Comparison of ENCODE assay signal across 9 cellular contexts in genomic region chr7:149209518-149210269, GRCh38. TPM values are rescaled to one million over a fixed set of nuclear protein-coding genes. Genes with fewer than 3 reads are reported as not detected.
A peak's percentile ranks its signal among the peaks of the same experiment; 100 is the strongest.
DNase-seq lines count a peak whose midpoint lies in the region; ATAC-seq and TF ChIP-seq lines count a peak whose summit lies in the region.
"Had no signal": no experiment of that assay in that cellular context is flagged by ENCODE, and none has a peak within 500 bp of the region (broad histone marks: within the 10 kb centered on the region; RNA-seq: fewer than 3 reads in every experiment).

No MANE protein-coding gene starts in this region.

- H3K4me1 Mint-ChIP-seq in activated B cell treated with CpG ODN at 0.5 μM for 24 hours = no peaks in the 10 kb centered on the region

- no peak overlapping the region for H3K4me2 ChIP-seq in Karpas-422 (ENCODE audit: low read depth, low read length, poor library complexity, severe bottlenecking)

- DNase-seq in heart right ventricle = no peak
- DNase-seq in Right ventricle myocardium inferior (ENCODE audit: missing footprints) = no peak
- DNase-seq in Karpas-422 = peak; percentile 86
- no peak for DNase-seq in activated B cell treated with CpG ODN at 0.5 μM for 24 hours
- DNase-seq in central memory CD4-positive, alpha-beta T cell = peak; percentile 46
- peak; percentile 57 for DNase-seq in myocyte (ENCODE audit: low read depth)
- no peak for DNase-seq in tibial artery
- no peak for DNase-seq in globus pallidus (ENCODE audit: low spot score)

- intact Hi-C loops in heart right ventricle (cut with DNase I) = no loop called here
- intact Hi-C loops in Right ventricle myocardium inferior (cut with DNase I) = no loop called here
- intact Hi-C loops in activated B cell treated with CpG ODN at 0.5 μM for 24 hours (cut with micrococcal nuclease) = loop anchor here (2.0 kb wide), 1 partner anchor 287 kb away; the partner anchor contains the start of gene ZNF746
- intact Hi-C loops in tibial artery (cut with DNase I; ENCODE audit: low total_unique reads) = no loop called here

- POLR2A ChIA-PET in activated B cell treated with CpG ODN at 0.5 μM for 24 hours (lab: Charles Lee) = no interaction called here

- no peaks in the 10 kb centered on the region for H3K9me3 Mint-ChIP-seq in activated B cell treated with CpG ODN at 0.5 μM for 24 hours

- peaks cover 85% of the 10 kb centered on the region for H3K36me3 Mint-ChIP-seq in activated B cell treated with CpG ODN at 0.5 μM for 24 hours (ENCODE audit: low read depth)

- no peaks in the 10 kb centered on the region; the same call in 1 of the 2 replicates for H3K79me2 ChIP-seq in Karpas-422 (ENCODE audit: low read length)

- no peak overlapping the region for H3K9ac ChIP-seq in Karpas-422 (ENCODE audit: low read length)

- no peaks in the 10 kb centered on the region for H3K27me3 Mint-ChIP-seq in activated B cell treated with CpG ODN at 0.5 μM for 24 hours

- peaks cover 0 to 7% (median 0%) of the 10 kb centered on the region in 9 donors for H3K4me1 ChIP-seq in heart right ventricle
- no peaks in the 10 kb centered on the region for H3K4me1 ChIP-seq in Karpas-422 (ENCODE audit: low read length)
- H3K4me1 ChIP-seq in tibial artery = no peaks in the 10 kb centered on the region

- CTCF ChIA-PET in activated B cell treated with CpG ODN at 0.5 μM for 24 hours (lab: Charles Lee) = interaction anchor here (0.8 to 1.4 kb wide), 2 partner anchors 13 to 75 kb away, joined by 3 read pairs; no protein-coding TSS in a partner anchor

- H3K4me3 Mint-ChIP-seq in activated B cell treated with CpG ODN at 0.5 μM for 24 hours = no peak overlapping the region

- H2AFZ ChIP-seq in Karpas-422 (ENCODE audit: low read length) = no peak overlapping the region

- H3K27me3 ChIP-seq in heart right ventricle (no peaks in the 10 kb centered on the region), Karpas-422 (ENCODE audit: low read length) (no peaks in the 10 kb centered on the region), tibial artery (no peaks in the 10 kb centered on the region)
- H3K27me3 ChIP-seq: pancreas had no signal

- H4K20me1 ChIP-seq in Karpas-422 (ENCODE audit: insufficient read depth, low read depth, low read length) = no peaks in the 10 kb centered on the region

- H3K36me3 ChIP-seq in heart right ventricle (peaks cover 0 to 100% (median 73%) of the 10 kb centered on the region in 9 donors), Karpas-422 (ENCODE audit: insufficient read depth, low read length) (peaks cover 40% of the 10 kb centered on the region), tibial artery (peaks cover 86 to 99% (median 88%) of the 10 kb centered on the region in 3 donors)

- no peak overlapping the region for H3K4me3 ChIP-seq in heart right ventricle
- no peak overlapping the region for H3K4me3 ChIP-seq in Karpas-422 (ENCODE audit: low read length)
- no peak overlapping the region for H3K4me3 ChIP-seq in tibial artery
- H3K4me3 ChIP-seq: pancreas had no signal

- no peak overlapping the region for H3K27ac Mint-ChIP-seq in activated B cell treated with CpG ODN at 0.5 μM for 24 hours

- WGBS in heart right ventricle, 2 donors = 69 to 70% methylated on average over 7 of the region's 7 CpGs

- no peak overlapping the region for H3K27ac ChIP-seq in heart right ventricle
- no peak overlapping the region for H3K27ac ChIP-seq in Karpas-422 (ENCODE audit: low read length)
- H3K27ac ChIP-seq in tibial artery = no peak overlapping the region
- H3K27ac ChIP-seq: pancreas had no signal

- TF ChIP-seq CTCF in heart right ventricle (IDR thresholded peaks at IDR 0.05) (peak in 7 of 9 donors; percentile 33 to 58 (median 38)), activated B cell treated with CpG ODN at 0.5 μM for 24 hours (IDR thresholded peaks at IDR 0.05) (no peak), tibial artery (IDR thresholded peaks at IDR 0.05) (peak; percentile 8 to 11)

- H3K9me2 ChIP-seq in Karpas-422 (replicated peaks; ENCODE audit: insufficient read depth, low read length) = no peaks in the 10 kb centered on the region

- no peaks in the 10 kb centered on the region for H3K9me3 ChIP-seq in heart right ventricle
- H3K9me3 ChIP-seq in Karpas-422 (ENCODE audit: low read length) = no peaks in the 10 kb centered on the region
- H3K9me3 ChIP-seq in tibial artery = no peaks in the 10 kb centered on the region
- H3K9me3 ChIP-seq: pancreas had no signal

- no peak for ATAC-seq in heart right ventricle
- no peak for ATAC-seq in Right ventricle myocardium inferior
- ATAC-seq in activated B cell treated with CpG ODN at 0.5 μM for 24 hours (ENCODE audit: low read depth) = peak; percentile 42

RNA-seq across cellular contexts. Expression of gene ZNF282, which starts 14.3 kb away (rescaled TPM):
- 10 to 100 TPM; 10.4 to 19.9 (median 12.9) TPM for total RNA-seq in heart right ventricle
- polyA plus RNA-seq in heart right ventricle = 1 to 10 TPM; 6.7 to 8.1 TPM
- total RNA-seq in Right ventricle myocardium inferior = 13.2 TPM
- 20.7 and 20.8 TPM in 2 replicates for total RNA-seq in Karpas-422 (2014; rRNA removed; shearing (Covaris generic); ENCODE audit: low replicate concordance)
- 21.6 and 21.7 TPM in 2 replicates for total RNA-seq in activated B cell treated with CpG ODN at 0.5 μM for 24 hours
- 25.3 and 27.5 TPM in 2 replicates for total RNA-seq in myocyte
- polyA plus RNA-seq in myocyte (2012) = 24.5 TPM

RNA-seq across cellular contexts. Expression of gene ZNF212, which starts 29.8 kb away (rescaled TPM):
- total RNA-seq in heart right ventricle (1 to 10 TPM; 3.7 to 5.9 (median 4.8) TPM), Right ventricle myocardium inferior (4.8 TPM), activated B cell treated with CpG ODN at 0.5 μM for 24 hours (17.0 and 21.0 TPM in 2 replicates), myocyte (5.9 and 8.0 TPM in 2 replicates)
- 1 to 10 TPM; 3.6 to 5.5 TPM for polyA plus RNA-seq in heart right ventricle
- 3.5 and 14.6 TPM in 2 replicates for total RNA-seq in Karpas-422 (2014; rRNA removed; shearing (Covaris generic); ENCODE audit: low replicate concordance)
- 8.7 TPM for polyA plus RNA-seq in myocyte (2012)

RNA-seq across cellular contexts. Expression of gene ZNF783, which starts 52.3 kb away (rescaled TPM):
- 1 to 10 TPM; 2.6 to 6.0 (median 3.3) TPM for total RNA-seq in heart right ventricle
- polyA plus RNA-seq in heart right ventricle = 1 to 10 TPM; 2.5 to 6.1 TPM
- 4.3 TPM for total RNA-seq in Right ventricle myocardium inferior
- total RNA-seq in Karpas-422 (2014; rRNA removed; shearing (Covaris generic); ENCODE audit: low replicate concordance) = 24.3 and 50.0 TPM in 2 replicates
- 28.5 and 34.1 TPM in 2 replicates for total RNA-seq in activated B cell treated with CpG ODN at 0.5 μM for 24 hours
- total RNA-seq in myocyte = 18.1 and 23.6 TPM in 2 replicates
- 18.1 TPM for polyA plus RNA-seq in myocyte (2012)

Comparison
In these comparisons a context has a peak if more than half of its experiments do, and no peak if none do; other contexts are left out.
1. DNase-seq: peak in Karpas-422 (single experiment), central memory CD4-positive, alpha-beta T cell (single experiment) and myocyte (single experiment); none in heart right ventricle (0 of 2), Right ventricle myocardium inferior (single experiment), activated B cell treated with CpG ODN at 0.5 μM for 24 hours (single experiment), tibial artery (0 of 2) and globus pallidus (single experiment).